8 cellular contexts compared by ENCODE assay signal in genomic region chr5:76403713-76403962, GRCh38. TPM values are rescaled to one million over a fixed set of nuclear protein-coding genes. Genes with fewer than 3 reads are reported as not detected.
DNase-seq lines count a peak whose midpoint lies in the region; ATAC-seq and TF ChIP-seq lines count a peak whose summit lies in the region.

No MANE protein-coding gene starts in this region.

- peak overlapping the region; percentile 48 for H3K9ac ChIP-seq in SU-DHL-6 (ENCODE audit: low read length)

- peak overlapping the region; percentile 78 for H2AFZ ChIP-seq in SU-DHL-6 (ENCODE audit: low read depth, low read length, severe bottlenecking)

- intact Hi-C loops in cardiac septum (cut with DNase I): no loop called here

- peak; percentile 32 for TF ChIP-seq CTCF in GM13976 (IDR thresholded peaks at IDR 0.05; ENCODE audit: borderline replicate concordance, control extremely low read depth, extremely low read depth, insufficient read depth, missing control alignments)
- no peak for TF ChIP-seq CTCF in SU-DHL-6 (IDR thresholded peaks at IDR 0.05; ENCODE audit: insufficient read depth, low read length, poor library complexity, severe bottlenecking)
- TF ChIP-seq CTCF in omental fat pad (IDR thresholded peaks at IDR 0.05): no peak

- no peaks in the 10 kb centered on the region for H3K27me3 ChIP-seq in SU-DHL-6 (ENCODE audit: low read length)

- H3K79me2 ChIP-seq in SU-DHL-6 (ENCODE audit: insufficient read depth, low read length): no peaks in the 10 kb centered on the region

- no peaks in the 10 kb centered on the region for H3K9me3 ChIP-seq in SU-DHL-6 (ENCODE audit: insufficient read depth, low read length)

- DNase-seq in GM13976 (ENCODE audit: low spot score): no peak
- peak; percentile 75 for DNase-seq in cardiac septum (ENCODE audit: low spot score)
- DNase-seq in skeletal muscle cell (ENCODE audit: low read depth): no peak
- no peak for DNase-seq in NCI-H1417 (lab: John Stamatoyannopoulos, UW)
- no peak for DNase-seq in NCI-H774 (lab: John Stamatoyannopoulos, UW)
- no peak for DNase-seq in NCI-H1048 (lab: John Stamatoyannopoulos, UW)
- no peak for DNase-seq in omental fat pad (ENCODE audit: low spot score)

- H3F3A ChIP-seq in SU-DHL-6 (ENCODE audit: insufficient read depth): 0 out of 2 replicates have a peak, but pooled peaks cover 5% of the 10 kb centered on the region

- H4K20me1 ChIP-seq in SU-DHL-6 (ENCODE audit: low read depth, low read length): no peaks in the 10 kb centered on the region; the same call in 1 of the 2 replicates

- no peak overlapping the region for H3K27ac ChIP-seq in SU-DHL-6 (ENCODE audit: low read depth, low read length)

- in situ Hi-C loops in GM13976 (cut with MboI; ENCODE audit: low sequenced_read_pairs, unreplicated experiment): loop anchor here (10.0 kb wide), 1 partner anchor 141 kb away; no protein-coding TSS in a partner anchor

- H3K36me3 ChIP-seq in SU-DHL-6 (ENCODE audit: low read length): no peaks in the 10 kb centered on the region

- H3K4me2 ChIP-seq in SU-DHL-6 (ENCODE audit: low read depth, low read length, poor library complexity, severe bottlenecking): peak overlapping the region; percentile 63

- no peak for ATAC-seq in omental fat pad (ENCODE audit: low FRiP score)

- H3K9me2 ChIP-seq in SU-DHL-6 (replicated peaks; ENCODE audit: insufficient read depth, low read length): no peaks in the 10 kb centered on the region

- H3K4me3 ChIP-seq in SU-DHL-6 (ENCODE audit: insufficient read depth, low read length, poor library complexity, severe bottlenecking): peak overlapping the region; percentile 55
- peak overlapping the region; percentile 58 for H3K4me3 ChIP-seq in skeletal muscle cell (ENCODE audit: low read depth, low read length)

RNA-seq across cellular contexts. Expression of gene IQGAP2, which starts 0.6 kb away (rescaled TPM):
- total RNA-seq in cardiac septum (7.9 TPM), omental fat pad (10 to 100 TPM; 22.6 to 63.9 (median 28.3) TPM)
